Comparison of ENCODE assay signal across 8 cellular contexts in the genomic region with DNA sequence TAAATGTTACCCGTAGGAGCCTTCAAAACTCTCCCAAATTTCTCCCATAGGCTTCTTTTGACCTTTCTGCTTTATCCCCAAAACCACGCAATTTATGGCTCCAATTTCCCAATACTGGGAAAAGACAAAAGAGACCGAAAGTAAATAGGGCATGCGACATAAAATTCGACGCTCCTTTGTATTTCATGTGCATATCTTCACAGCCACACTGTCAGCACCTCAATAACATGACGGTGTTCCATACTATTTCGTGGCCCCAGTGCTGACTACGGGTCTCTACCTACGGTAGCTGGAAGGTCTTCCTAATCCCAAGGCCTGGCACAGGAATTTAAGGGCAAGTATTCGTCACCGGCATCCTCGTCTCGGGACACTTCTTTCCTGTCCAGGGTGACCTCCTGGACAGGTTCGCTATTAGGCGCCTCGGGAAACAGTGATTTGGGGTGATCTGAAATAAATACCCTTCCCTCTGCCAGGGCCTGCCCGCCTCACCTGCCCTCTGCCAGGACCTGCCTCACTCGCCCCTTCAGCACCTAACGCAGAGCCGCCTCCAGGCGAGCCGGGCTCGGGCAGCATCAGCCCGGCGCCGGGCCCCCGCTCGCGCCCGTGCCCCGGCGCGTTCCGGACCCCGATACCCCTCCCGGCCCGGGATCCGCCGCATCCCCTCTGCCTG. TPM values are rescaled to one million over a fixed set of nuclear protein-coding genes. Genes with fewer than 3 reads are reported as not detected.
DNase-seq lines count a peak whose midpoint lies in the region; ATAC-seq and TF ChIP-seq lines count a peak whose summit lies in the region.

No MANE protein-coding gene starts in this region.

- H3K27me3 Mint-ChIP-seq in naive B cell, result no peaks in the 10 kb centered on the region

- H3K27ac Mint-ChIP-seq in naive B cell, result peak overlapping the region in 5 of 6 donors; percentile 47 to 95 (median 73)
- peak overlapping the region; percentile 58 for H3K27ac Mint-ChIP-seq in stimulated activated effector memory CD8-positive, alpha-beta T cell treated with anti-CD3 and anti-CD28 coated beads, Interleukin-12 subunit alpha, Interleukin-12 subunit beta, amount 100 ng/mL, for 72 hours

- ATAC-seq in GM18909 (IDR thresholded peaks at IDR 0.05; ENCODE audit: poor library complexity, unreplicated experiment) (peak; percentile 62), HG03139 (IDR thresholded peaks at IDR 0.05; ENCODE audit: unreplicated experiment) (peak; percentile 38), naive B cell (ENCODE audit: low read depth in 2 of 2) (peak; percentile 77 to 78)
- ATAC-seq in stimulated activated effector memory CD8-positive, alpha-beta T cell treated with anti-CD3 and anti-CD28 coated beads, Interleukin-12 subunit alpha, Interleukin-12 subunit beta, amount 100 ng/mL, for 72 hours, result peak; percentile 81

- TF ChIP-seq POLR2A in erythroblast (IDR thresholded peaks at IDR 0.05; ENCODE audit: low read length), result no peak

- DNase-seq in AG08396 (ENCODE audit: low spot score) (peak; percentile 48), NCI-H82 (lab: John Stamatoyannopoulos, UW) (peak; percentile 74), activated T-cell treated with anti-CD3 and anti-CD28 coated beads for 24 hours (ENCODE audit: low read depth) (peak; percentile 60), erythroblast (lab: John Stamatoyannopoulos, UW) (peak; percentile 47 to 51), naive B cell (peak; percentile 73)
- peak in 1 of 2 donors; percentile 81 for DNase-seq in stimulated activated effector memory CD8-positive, alpha-beta T cell treated with anti-CD3 and anti-CD28 coated beads, Interleukin-12 subunit alpha, Interleukin-12 subunit beta, amount 100 ng/mL, for 72 hours (ENCODE audit: low spot score in 2 of 2)

- peak overlapping the region; percentile 79 to 93 (median 87) for H3K4me3 Mint-ChIP-seq in naive B cell
- peak overlapping the region; percentile 76 for H3K4me3 Mint-ChIP-seq in stimulated activated effector memory CD8-positive, alpha-beta T cell treated with anti-CD3 and anti-CD28 coated beads, Interleukin-12 subunit alpha, Interleukin-12 subunit beta, amount 100 ng/mL, for 72 hours

- peaks cover 5 to 27% (median 6%) of the 10 kb centered on the region in 3 donors for H3K4me1 Mint-ChIP-seq in naive B cell
- peaks cover 26% of the 10 kb centered on the region for H3K4me1 Mint-ChIP-seq in stimulated activated effector memory CD8-positive, alpha-beta T cell treated with anti-CD3 and anti-CD28 coated beads, Interleukin-12 subunit alpha, Interleukin-12 subunit beta, amount 100 ng/mL, for 72 hours

- H3K36me3 Mint-ChIP-seq in naive B cell, result no peaks in the 10 kb centered on the region
- H3K36me3 Mint-ChIP-seq in stimulated activated effector memory CD8-positive, alpha-beta T cell treated with anti-CD3 and anti-CD28 coated beads, Interleukin-12 subunit alpha, Interleukin-12 subunit beta, amount 100 ng/mL, for 72 hours, result no peaks in the 10 kb centered on the region

- H3K9me3 Mint-ChIP-seq in naive B cell, result no peaks in the 10 kb centered on the region
- H3K9me3 Mint-ChIP-seq in stimulated activated effector memory CD8-positive, alpha-beta T cell treated with anti-CD3 and anti-CD28 coated beads, Interleukin-12 subunit alpha, Interleukin-12 subunit beta, amount 100 ng/mL, for 72 hours, result no peaks in the 10 kb centered on the region

RNA-seq across cellular contexts. Expression of a gene that starts 0.7 kb away (rescaled TPM):
- 10 to 100 TPM in 5 of 6 donors, 1 to 10 TPM in 1; 7.8 to 25.4 (median 16.1) TPM for polyA plus RNA-seq in naive B cell (ENCODE audit: low read depth in 6 of 6)
